In genomic region chr22:19107730-19108074, GRCh38 we compare ENCODE assay signal across 21 cellular contexts. TPM values are rescaled to one million over a fixed set of nuclear protein-coding genes. Genes with fewer than 3 reads are reported as not detected.
DNase-seq lines count a peak whose midpoint lies in the region; ATAC-seq and TF ChIP-seq lines count a peak whose summit lies in the region.
"Had no signal": no experiment of that assay in that cellular context is flagged by ENCODE, and none has a peak within 500 bp of the region (broad histone marks: within the 10 kb centered on the region; RNA-seq: fewer than 3 reads in every experiment).

No MANE protein-coding gene starts in this region.

- peaks cover 77% of the 10 kb centered on the region for H3K4me1 ChIP-seq in body of pancreas
- H3K4me1 ChIP-seq in neutrophil (ENCODE audit: control insufficient read depth in 1 of 2, insufficient read depth in 1 of 2, low read depth in 1 of 2, low read length in 1 of 2) = peaks cover 75 to 90% of the 10 kb centered on the region in 2 experiments

- H3K9me3 Mint-ChIP-seq in T-helper 2 cell treated with Interferon-gamma antibody and Interleukin-4, amounts not matched to agents 5 μg/mL and 100 μg/mL, for 36 hours = no peaks in the 10 kb centered on the region
- H3K9me3 Mint-ChIP-seq: activated T-cell treated with anti-CD3 and anti-CD28 coated beads, Interleukin-2, amount 50 U/mL, for 4 hours had no signal

- no peaks in the 10 kb centered on the region for H3K36me3 ChIP-seq in body of pancreas (replicated peaks in 1 of 2; ENCODE audit: insufficient read depth in 1 of 2, low read depth in 2 of 2)
- H3K36me3 ChIP-seq in neutrophil = no peaks in the 10 kb centered on the region
- H3K36me3 ChIP-seq: sigmoid colon had no signal

- H3K27me3 ChIP-seq in HL-60 (ENCODE audit: insufficient read depth, poor library complexity, severe bottlenecking) (no peaks in the 10 kb centered on the region), body of pancreas (no peaks in the 10 kb centered on the region), neutrophil (no peaks in the 10 kb centered on the region)
- H3K27me3 ChIP-seq: sigmoid colon had no signal

- H3K4me1 Mint-ChIP-seq in T-helper 2 cell treated with Interferon-gamma antibody and Interleukin-4, amounts not matched to agents 5 μg/mL and 100 μg/mL, for 36 hours (ENCODE audit: low read depth) = peaks cover 31% of the 10 kb centered on the region

- ATAC-seq in body of pancreas = no peak
- ATAC-seq in HG03139 (IDR thresholded peaks at IDR 0.05; ENCODE audit: unreplicated experiment) = no peak
- ATAC-seq: activated T-cell treated with anti-CD3 and anti-CD28 coated beads, Interleukin-2, amount 50 U/mL, for 4 hours had no signal

- no peaks in the 10 kb centered on the region for H3K27me3 Mint-ChIP-seq in T-helper 2 cell treated with Interferon-gamma antibody and Interleukin-4, amounts not matched to agents 5 μg/mL and 100 μg/mL, for 36 hours (ENCODE audit: low read depth)

- H3K27ac ChIP-seq in HL-60 (replicated peaks) (peak overlapping the region; percentile 23), body of pancreas (peak overlapping the region; percentile 17 to 78 (median 42)), neutrophil (peak overlapping the region; percentile 96), substantia nigra (ENCODE audit: low read depth, low read length, poor library complexity, severe bottlenecking) (no peak overlapping the region)
- H3K27ac ChIP-seq: sigmoid colon had no signal

- H3K9me3 ChIP-seq in body of pancreas (no peaks in the 10 kb centered on the region), neutrophil (no peaks in the 10 kb centered on the region)
- H3K9me3 ChIP-seq: sigmoid colon had no signal

- DNase-seq in T-helper 2 cell treated with Interferon-gamma antibody and Interleukin-4, amounts not matched to agents 5 μg/mL and 100 μg/mL, for 36 hours (ENCODE audit: low spot score) = no peak
- DNase-seq in T-helper 2 cell = no peak
- DNase-seq in HL-60 (ENCODE audit: low read depth in 1 of 2, low spot score in 1 of 2) = no peak
- DNase-seq in body of pancreas = peak in 1 of 4 donors; percentile 6
- no peak for DNase-seq in stimulated activated CD4-positive, alpha-beta T cell treated with anti-CD3 and anti-CD28 coated beads, Interleukin-4, amount 100 ng/mL, for 24 hours
- no peak for DNase-seq in substantia nigra (lab: John Stamatoyannopoulos, UW)
- DNase-seq: activated CD4-positive, alpha-beta T cell treated with anti-CD3 and anti-CD28 coated beads, Interleukin-2, amount 50 U/mL, for 1 hour; activated T-cell treated with anti-CD3 and anti-CD28 coated beads, Interleukin-2, amount 50 U/mL, for 4 hours; amniotic stem cell; central memory CD4-positive, alpha-beta T cell; effector CD8-positive, alpha-beta T cell; kidney; mesendoderm; NCI-H1930; NCI-H524 treated with DMSO at 0.1 percent for 48 hours; nucleus accumbens; sigmoid colon; stimulated activated CD4-positive, alpha-beta T cell treated with anti-CD3 and anti-CD28 coated beads, Interleukin-1b, Interleukin-23, amount 100 ng/mL, for 48 hours had no signal

- H3K27ac Mint-ChIP-seq in T-helper 2 cell treated with Interferon-gamma antibody and Interleukin-4, amounts not matched to agents 5 μg/mL and 100 μg/mL, for 36 hours = no peak overlapping the region

- TF ChIP-seq CTCF in HL-60 (IDR thresholded peaks at IDR 0.05; ENCODE audit: insufficient read depth, low read length) = no peak
- no peak for TF ChIP-seq CTCF in body of pancreas (IDR thresholded peaks at IDR 0.05)
- no peak for TF ChIP-seq CTCF in neutrophil (IDR thresholded peaks at IDR 0.05)

- TF ChIP-seq POLR2A in body of pancreas (IDR thresholded peaks at IDR 0.05) = no peak

- peak overlapping the region; percentile 22 for H3K4me3 Mint-ChIP-seq in T-helper 2 cell treated with Interferon-gamma antibody and Interleukin-4, amounts not matched to agents 5 μg/mL and 100 μg/mL, for 36 hours
- H3K4me3 Mint-ChIP-seq: activated T-cell treated with anti-CD3 and anti-CD28 coated beads, Interleukin-2, amount 50 U/mL, for 4 hours had no signal

- WGBS in body of pancreas, 2 donors = 54 to 67% methylated on average over 8 of the region's 8 CpGs

- peaks cover 10% of the 10 kb centered on the region for H3K36me3 Mint-ChIP-seq in T-helper 2 cell treated with Interferon-gamma antibody and Interleukin-4, amounts not matched to agents 5 μg/mL and 100 μg/mL, for 36 hours (ENCODE audit: low read depth)

- H3K4me3 ChIP-seq in HL-60 (replicated peaks; ENCODE audit: insufficient read depth, low read length) (no peak overlapping the region), body of pancreas (no peak overlapping the region), neutrophil (ENCODE audit: low read depth in 1 of 2, low read length in 1 of 2) (peak overlapping the region in 1 of 2 experiments; percentile 15)
- H3K4me3 ChIP-seq: sigmoid colon had no signal

- intact Hi-C loops in body of pancreas (cut with DNase I) = no loop called here

RNA-seq across cellular contexts. Expression of gene DGCR2, which starts 14.5 kb away (rescaled TPM):
- 10 to 100 TPM; 43.8 to 89.3 TPM for total RNA-seq in body of pancreas

RNA-seq across cellular contexts. Expression of gene TSSK2, which starts 23.4 kb away (rescaled TPM):
- under 1 TPM in 1 of 2 donors, not detected in 1; 0.33 TPM for total RNA-seq in body of pancreas
- total RNA-seq: activated T-cell treated with anti-CD3 and anti-CD28 coated beads, Interleukin-2, amount 50 U/mL, for 4 hours; kidney; sigmoid colon; SK-MEL-5 had no signal

RNA-seq across cellular contexts. Expression of gene ESS2, which starts 36.7 kb away (rescaled TPM):
- total RNA-seq in body of pancreas = 1 to 10 TPM; 4.6 to 7.3 TPM

RNA-seq across cellular contexts. Expression of gene GSC2, which starts 42.4 kb away (rescaled TPM):
- total RNA-seq in body of pancreas = not detected
- total RNA-seq: activated T-cell treated with anti-CD3 and anti-CD28 coated beads, Interleukin-2, amount 50 U/mL, for 4 hours; kidney; sigmoid colon; SK-MEL-5 had no signal
